ENCODE assay signal across 8 cellular contexts in genomic region chr21:39385299-39386145, GRCh38. TPM values are rescaled to one million over a fixed set of nuclear protein-coding genes. Genes with fewer than 3 reads are reported as not detected.
A peak's percentile ranks its signal among the peaks of the same experiment; 100 is the strongest.
DNase-seq lines count a peak whose midpoint lies in the region; ATAC-seq and TF ChIP-seq lines count a peak whose summit lies in the region.

No MANE protein-coding gene starts in this region.

- no peaks in the 10 kb centered on the region for H3K9me3 ChIP-seq in adipocyte (ENCODE audit: control insufficient read depth, low read length)

- no peak for TF ChIP-seq CTCF in AG09309 (IDR thresholded peaks at IDR 0.05; ENCODE audit: control insufficient read depth, insufficient read depth, low read depth, low read length, missing control alignments)

- in situ Hi-C loops in SK-MEL-5 (cut with HindIII; ENCODE audit: low pct_unique_long_range_greater_than_20kb, low sequenced_read_pairs), result no loop called here

- DNase-seq in AG09309 (ENCODE audit: low read depth), result peak; percentile 33
- peak; percentile 74 for DNase-seq in SK-MEL-5 (ENCODE audit: low read depth, low spot score)
- peak; percentile 87 for DNase-seq in adipocyte (ENCODE audit: low read depth)
- DNase-seq in left ventricle myocardium superior, result peak; percentile 93
- DNase-seq in sciatic nerve (ENCODE audit: low spot score), result peak; percentile 87
- no peak for DNase-seq in NCI-H774 (lab: John Stamatoyannopoulos, UW)

- intact Hi-C loops in left ventricle myocardium superior (cut with micrococcal nuclease) (loop anchor here (5.0 to 10.0 kb wide), 2 partner anchors 38 to 71 kb away; partner anchors contain the start of genes BRWD1 and HMGN1), sciatic nerve (cut with DNase I) (loop anchor here (10.0 kb wide), 1 partner anchor 201 kb away; the partner anchor contains the start of gene PSMG1)

- no peaks in the 10 kb centered on the region for H3K27me3 ChIP-seq in adipocyte (replicated peaks; ENCODE audit: control insufficient read depth, insufficient read depth, low read length)

- peaks cover 39% of the 10 kb centered on the region for H3K4me1 ChIP-seq in adipocyte (ENCODE audit: control insufficient read depth, insufficient read depth, low read length)

- H3K4me3 ChIP-seq in AG09309 (ENCODE audit: control insufficient read depth, low read depth, low read length) (peak overlapping the region; percentile 20), adipocyte (ENCODE audit: low read length) (peak overlapping the region; percentile 79)

- H3K36me3 ChIP-seq in adipocyte (ENCODE audit: control insufficient read depth, insufficient read depth, low read length, severe bottlenecking), result no peaks in the 10 kb centered on the region

- ATAC-seq in HG02763 (IDR thresholded peaks at IDR 0.05; ENCODE audit: unreplicated experiment) (peak; percentile 44), left ventricle myocardium superior (peak; percentile 82), sciatic nerve (peak; percentile 86), GM18502 (IDR thresholded peaks at IDR 0.05; ENCODE audit: poor library complexity, unreplicated experiment) (no peak)

- peak overlapping the region; percentile 86 for H3K9ac ChIP-seq in adipocyte (ENCODE audit: low read length)

RNA-seq across cellular contexts. Expression of gene HMGN1, which starts 36.6 kb away (rescaled TPM):
- total RNA-seq in SK-MEL-5 (2014; rRNA removed; shearing (Covaris generic)), result 209 and 222 TPM in 2 replicates
- polyA plus RNA-seq in SK-MEL-5 (2015; cell fraction: cytosol; rRNA removed), result 157 and 160 TPM in 2 replicates
- 320 and 350 TPM in 2 replicates for polyA plus RNA-seq in SK-MEL-5 (2015; cell fraction: nucleus; rRNA removed)
- 75.4 TPM for total RNA-seq in left ventricle myocardium superior
- 116 TPM for total RNA-seq in sciatic nerve
